Comparison of ENCODE assay signal across 15 cellular contexts in genomic region chr6:1873781-1874180, GRCh38.
"Had no signal": no experiment of that assay in that cellular context is flagged by ENCODE, and none has a peak within 500 bp of the region (broad histone marks: within the 10 kb centered on the region; RNA-seq: fewer than 3 reads in every experiment).

No MANE protein-coding gene starts in this region.

- H3K27ac ChIP-seq: gastrocnemius medialis, thyroid gland, uterus, VCaP had no signal

- H3K36me3 Mint-ChIP-seq: natural killer cell had no signal

- DNase-seq: activated CD4-positive, alpha-beta memory T cell treated with anti-CD3 and anti-CD28 coated beads, Interleukin-2, amount 10 ng/mL, durations not matched to agents 7 days and 5 days; activated CD4-positive, alpha-beta T cell treated with anti-CD3 and anti-CD28 coated beads for 36 hours; activated CD8-positive, alpha-beta memory T cell treated with anti-CD3 and anti-CD28 coated beads, Interleukin-2, amount 50 U/mL, for 4 hours; effector CD4-positive, alpha-beta T cell; gastrocnemius medialis; left colon; mucosa of descending colon; natural killer cell; stimulated activated CD4-positive, alpha-beta T cell treated with anti-CD3 and anti-CD28 coated beads, Interleukin-12 subunit alpha, Interleukin-12 subunit beta, amount 100 ng/mL, for 4 hours; T-helper 1 cell; thyroid gland; uterus had no signal

- H3K27ac Mint-ChIP-seq: activated CD4-positive, alpha-beta memory T cell treated with anti-CD3 and anti-CD28 coated beads, Interleukin-2, amount 10 ng/mL, durations not matched to agents 7 days and 5 days; activated CD4-positive, alpha-beta T cell treated with anti-CD3 and anti-CD28 coated beads for 36 hours; natural killer cell; stimulated activated naive CD8-positive, alpha-beta T cell treated with anti-CD3 and anti-CD28 coated beads, Interleukin-15, Interleukin-2, amounts not matched to agents 100 ng/mL and 50 ng/mL, for 24 hours had no signal

- H3K4me3 ChIP-seq: gastrocnemius medialis, lung, mucosa of descending colon, thyroid gland, uterus had no signal

- H3K36me3 ChIP-seq: gastrocnemius medialis, thyroid gland, uterus had no signal

- H3K4me3 Mint-ChIP-seq: activated CD4-positive, alpha-beta memory T cell treated with anti-CD3 and anti-CD28 coated beads, Interleukin-2, amount 10 ng/mL, durations not matched to agents 7 days and 5 days; activated CD4-positive, alpha-beta T cell treated with anti-CD3 and anti-CD28 coated beads for 36 hours; natural killer cell; stimulated activated naive CD8-positive, alpha-beta T cell treated with anti-CD3 and anti-CD28 coated beads, Interleukin-15, Interleukin-2, amounts not matched to agents 100 ng/mL and 50 ng/mL, for 24 hours had no signal

- H3K4me1 Mint-ChIP-seq: activated CD4-positive, alpha-beta memory T cell treated with anti-CD3 and anti-CD28 coated beads, Interleukin-2, amount 10 ng/mL, durations not matched to agents 7 days and 5 days; activated CD4-positive, alpha-beta T cell treated with anti-CD3 and anti-CD28 coated beads for 36 hours; natural killer cell had no signal

- H3K9me3 ChIP-seq: gastrocnemius medialis, mucosa of descending colon, thyroid gland, uterus had no signal

- H3K27me3 Mint-ChIP-seq: activated CD4-positive, alpha-beta memory T cell treated with anti-CD3 and anti-CD28 coated beads, Interleukin-2, amount 10 ng/mL, durations not matched to agents 7 days and 5 days; activated CD4-positive, alpha-beta T cell treated with anti-CD3 and anti-CD28 coated beads for 36 hours; stimulated activated naive CD8-positive, alpha-beta T cell treated with anti-CD3 and anti-CD28 coated beads, Interleukin-15, Interleukin-2, amounts not matched to agents 100 ng/mL and 50 ng/mL, for 24 hours had no signal

- ATAC-seq: activated CD4-positive, alpha-beta T cell treated with anti-CD3 and anti-CD28 coated beads for 36 hours; gastrocnemius medialis; left colon; mucosa of descending colon; natural killer cell had no signal

- H3K27me3 ChIP-seq: gastrocnemius medialis, thyroid gland, uterus had no signal

- H3K4me1 ChIP-seq: gastrocnemius medialis, thyroid gland, uterus had no signal

- H3K9me3 Mint-ChIP-seq: activated CD4-positive, alpha-beta memory T cell treated with anti-CD3 and anti-CD28 coated beads, Interleukin-2, amount 10 ng/mL, durations not matched to agents 7 days and 5 days; natural killer cell; stimulated activated naive CD8-positive, alpha-beta T cell treated with anti-CD3 and anti-CD28 coated beads, Interleukin-15, Interleukin-2, amounts not matched to agents 100 ng/mL and 50 ng/mL, for 24 hours had no signal
